2 cellular contexts compared by ENCODE assay signal in genomic region chr19:4000798-4001197, GRCh38.
A peak's percentile ranks its signal among the peaks of the same experiment; 100 is the strongest.
TF ChIP-seq lines count a peak whose summit lies in the region.
"Not testable (repeated sequence)": the region's sequence is repeated elsewhere in the genome, so short reads cannot be mapped to it uniquely, and the experiment has no call there.

No MANE protein-coding gene starts in this region.

TF ChIP-seq in K562, 482 proteins besides CTCF, POLR2A, EP300 and RAD21:
- peak; percentile 82 for TF ChIP-seq ZNF384 (IDR thresholded peaks at IDR 0.05; ENCODE audit: low read depth, low read length)
- TF ChIP-seq ZNF121 (CRISPR knock-in tag; conservative IDR thresholded peaks at IDR 0.05): peak; percentile 40; the same call in 1 of the 2 replicates
- TF ChIP-seq, protein P1, sequence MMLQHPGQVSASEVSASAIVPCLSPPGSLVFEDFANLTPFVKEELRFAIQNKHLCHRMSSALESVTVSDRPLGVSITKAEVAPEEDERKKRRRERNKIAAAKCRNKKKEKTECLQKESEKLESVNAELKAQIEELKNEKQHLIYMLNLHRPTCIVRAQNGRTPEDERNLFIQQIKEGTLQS (IDR thresholded peaks at IDR 0.05): 0 out of 2 replicates have a peak, but pooled peaks have one; percentile 24
- TF ChIP-seq, protein P1 (CRISPR knock-in tag; conservative IDR thresholded peaks at IDR 0.05): not testable (repeated sequence)

TF ChIP-seq in HepG2, 621 proteins besides CTCF, POLR2A, EP300 and RAD21:
- 0 out of 2 replicates have a peak, but pooled peaks have one; percentile 26 for TF ChIP-seq ZNF121 (CRISPR knock-in tag; IDR thresholded peaks at IDR 0.05)
